In the genomic region with DNA sequence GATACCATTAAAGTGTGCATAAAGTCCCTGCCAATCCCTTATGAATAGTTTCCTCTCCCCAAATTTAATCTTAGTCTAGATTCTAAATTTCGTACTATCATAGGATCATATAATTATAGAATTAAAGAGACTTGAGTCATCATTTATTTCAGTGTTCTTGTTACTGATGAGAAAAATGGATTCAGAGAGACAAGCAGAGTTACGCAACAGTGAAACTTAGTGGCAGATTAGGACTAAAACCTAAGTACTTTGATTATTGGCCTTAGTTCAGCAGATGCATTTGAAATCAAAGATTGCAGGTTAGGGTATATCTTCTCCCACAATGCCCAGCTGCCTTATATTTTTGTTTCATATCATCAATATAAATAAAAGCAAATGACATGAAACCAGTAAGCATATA, we compare ENCODE assay signal across 2 cellular contexts.
TF ChIP-seq lines count a peak whose summit lies in the region.

No MANE protein-coding gene starts in this region.

TF ChIP-seq in IMR-90, 13 proteins besides CTCF, POLR2A, EP300 and RAD21:
- TF ChIP-seq CEBPB (IDR thresholded peaks at IDR 0.05; ENCODE audit: low read depth, low read length) (peak; percentile 72), MAZ (IDR thresholded peaks at IDR 0.05; ENCODE audit: borderline replicate concordance, low read depth, low read length) (no peak)

TF ChIP-seq in H1, 55 proteins besides CTCF, POLR2A, EP300 and RAD21:
- peak; percentile 38; the same call in 1 of the 2 replicates for TF ChIP-seq CEBPB (IDR thresholded peaks at IDR 0.05; ENCODE audit: low read depth, low read length)
- no peak for TF ChIP-seq CBX8 (IDR thresholded peaks at IDR 0.05; ENCODE audit: borderline replicate concordance, low read depth, low read length)
